Comparison of ENCODE assay signal across 12 cellular contexts in genomic region chr3:195197764-195198423, GRCh38.
DNase-seq lines count a peak whose midpoint lies in the region; ATAC-seq and TF ChIP-seq lines count a peak whose summit lies in the region.
"Had no signal": no experiment of that assay in that cellular context is flagged by ENCODE, and none has a peak within 500 bp of the region (broad histone marks: within the 10 kb centered on the region; RNA-seq: fewer than 3 reads in every experiment).

No MANE protein-coding gene starts in this region.

- CTCF ChIA-PET in mammary epithelial cell (lab: Charles Lee; ENCODE audit: low non-redundant PET): no interaction called here

- intact Hi-C loops in mammary epithelial cell (cut with micrococcal nuclease): no loop called here
- intact Hi-C loops in mucosa of descending colon (cut with DNase I, micrococcal nuclease): no loop called here
- intact Hi-C loops in right cardiac atrium (cut with DNase I): no loop called here

- H3K27me3 ChIP-seq in mammary epithelial cell (ENCODE audit: insufficient read depth, low read length): no peaks in the 10 kb centered on the region
- no peaks in the 10 kb centered on the region for H3K27me3 ChIP-seq in right cardiac atrium (ENCODE audit: control insufficient read depth, insufficient read depth)
- H3K27me3 ChIP-seq: tibial artery had no signal

- H3K4me3 Mint-ChIP-seq in endothelial cell (ENCODE audit: unreplicated experiment): no peak overlapping the region

- WGBS in mammary epithelial cell (ENCODE audit: low coverage, missing lambda C conversion rate): 77% methylated on average over 10 of the region's 11 CpGs
- 87% methylated on average over 11 of the region's 11 CpGs for WGBS in right cardiac atrium

- H3K9me3 ChIP-seq in mammary epithelial cell (replicated peaks; ENCODE audit: insufficient read depth, low read length): no peaks in the 10 kb centered on the region
- H3K9me3 ChIP-seq in mucosa of descending colon: no peaks in the 10 kb centered on the region
- no peaks in the 10 kb centered on the region for H3K9me3 ChIP-seq in right cardiac atrium (ENCODE audit: control insufficient read depth, low read length)
- H3K9me3 ChIP-seq: tibial artery had no signal

- dilution Hi-C loops in mammary epithelial cell (cut with HindIII; ENCODE audit: low sequenced_read_pairs): no loop called here

- H3K27me3 Mint-ChIP-seq in endothelial cell (ENCODE audit: unreplicated experiment): peaks cover 2% of the 10 kb centered on the region

- in situ Hi-C loops in mammary epithelial cell (cut with MboI; ENCODE audit: low sequenced_read_pairs in 2 of 2): no loop called here

- no peaks in the 10 kb centered on the region for H4K20me1 ChIP-seq in mammary epithelial cell (ENCODE audit: insufficient read depth, low read length)

- no TSS peak for BruUV-seq in mammary epithelial cell (replicated peaks; lab: Mats Ljungman, UMichigan)

- DNase-seq in CD1c-positive myeloid dendritic cell (ENCODE audit: extremely low spot score) (peak; percentile 68), NB4 (ENCODE audit: low read depth) (peak; percentile 67), mammary epithelial cell (peak; percentile 82), mucosa of descending colon (no peak), endothelial cell (ENCODE audit: low spot score) (no peak), iPS-NIHi7 (ENCODE audit: extremely low spot score) (no peak), right cardiac atrium (no peak)
- DNase-seq: activated T-cell treated with anti-CD3 and anti-CD28 coated beads, Interleukin-2, amount 50 U/mL, for 1 hour; effector CD8-positive, alpha-beta T cell; NCI-H1048 had no signal

- H3K79me2 ChIP-seq in mammary epithelial cell (ENCODE audit: insufficient read depth, low read length): peaks cover 12% of the 10 kb centered on the region

- no peaks in the 10 kb centered on the region for H3K9me3 Mint-ChIP-seq in endothelial cell (ENCODE audit: unreplicated experiment)

- H3K27ac ChIP-seq in mammary epithelial cell (ENCODE audit: insufficient read depth, low read depth, low read length) (no peak overlapping the region), right cardiac atrium (ENCODE audit: low read length) (no peak overlapping the region)
- H3K27ac ChIP-seq: tibial artery had no signal

- peaks cover 24% of the 10 kb centered on the region for H3K4me1 ChIP-seq in mammary epithelial cell (ENCODE audit: insufficient read depth, low read length)
- H3K4me1 ChIP-seq in mucosa of descending colon (ENCODE audit: low read depth): no peaks in the 10 kb centered on the region
- H3K4me1 ChIP-seq in right cardiac atrium (ENCODE audit: control insufficient read depth, insufficient read depth, low read length): peaks cover 3% of the 10 kb centered on the region

- H3K9ac ChIP-seq in mammary epithelial cell (ENCODE audit: insufficient read depth, low read length): no peak overlapping the region

- peak; percentile 46 for ATAC-seq in mucosa of descending colon
- ATAC-seq in GM19467 (IDR thresholded peaks at IDR 0.05; ENCODE audit: unreplicated experiment): no peak
- ATAC-seq in right cardiac atrium: no peak

- peak overlapping the region; percentile 44 for H3K4me2 ChIP-seq in mammary epithelial cell (ENCODE audit: insufficient read depth, low read depth, low read length)

- H2AFZ ChIP-seq in mammary epithelial cell (ENCODE audit: low read depth, low read length): no peak overlapping the region

- H3K36me3 ChIP-seq in mammary epithelial cell (ENCODE audit: insufficient read depth, low read length) (no peaks in the 10 kb centered on the region), mucosa of descending colon (ENCODE audit: low read depth) (no peaks in the 10 kb centered on the region)
- H3K36me3 ChIP-seq: tibial artery had no signal

- no peak for TF ChIP-seq POLR2A in NB4 (IDR thresholded peaks at IDR 0.05; ENCODE audit: extremely low read depth, insufficient read length)

- no peak overlapping the region for H3K27ac Mint-ChIP-seq in endothelial cell (ENCODE audit: unreplicated experiment)

- no peak for TF ChIP-seq CTCF in NB4 (IDR thresholded peaks at IDR 0.05; ENCODE audit: low read depth, low read length)
- TF ChIP-seq CTCF in mammary epithelial cell (conservative IDR thresholded peaks at IDR 0.05 in 1 of 2, IDR thresholded peaks at IDR 0.05 in 1 of 2; ENCODE audit: extremely low read depth in 1 of 2, insufficient read depth in 1 of 2, low read depth in 1 of 2, low read length in 2 of 2): no peak
- TF ChIP-seq CTCF in mucosa of descending colon (IDR thresholded peaks at IDR 0.05): no peak
- TF ChIP-seq CTCF in endothelial cell (IDR thresholded peaks at IDR 0.05; ENCODE audit: unreplicated experiment): no peak

- H3K36me3 Mint-ChIP-seq in endothelial cell (ENCODE audit: low read depth, unreplicated experiment): no peaks in the 10 kb centered on the region

- peaks cover 15% of the 10 kb centered on the region for H3K4me1 Mint-ChIP-seq in endothelial cell (ENCODE audit: unreplicated experiment)

- H3K4me3 ChIP-seq in NB4 (ENCODE audit: low read depth, low read length) (no peak overlapping the region), mammary epithelial cell (replicated peaks in 1 of 3; ENCODE audit: insufficient read depth in 1 of 3, low read depth in 2 of 3, low read length in 3 of 3) (no peak overlapping the region), mucosa of descending colon (no peak overlapping the region), right cardiac atrium (ENCODE audit: low read length) (no peak overlapping the region)
- H3K4me3 ChIP-seq: tibial artery had no signal

Comparison
In these comparisons a context has a peak if more than half of its experiments do, and no peak if none do; other contexts are left out.
1. DNase-seq: peak in CD1c-positive myeloid dendritic cell (single experiment), NB4 (single experiment) and mammary epithelial cell (single experiment); none in mucosa of descending colon (0 of 3), endothelial cell (single experiment), iPS-NIHi7 (single experiment) and right cardiac atrium (0 of 3).